8 cellular contexts compared by ENCODE assay signal in the genomic region with DNA sequence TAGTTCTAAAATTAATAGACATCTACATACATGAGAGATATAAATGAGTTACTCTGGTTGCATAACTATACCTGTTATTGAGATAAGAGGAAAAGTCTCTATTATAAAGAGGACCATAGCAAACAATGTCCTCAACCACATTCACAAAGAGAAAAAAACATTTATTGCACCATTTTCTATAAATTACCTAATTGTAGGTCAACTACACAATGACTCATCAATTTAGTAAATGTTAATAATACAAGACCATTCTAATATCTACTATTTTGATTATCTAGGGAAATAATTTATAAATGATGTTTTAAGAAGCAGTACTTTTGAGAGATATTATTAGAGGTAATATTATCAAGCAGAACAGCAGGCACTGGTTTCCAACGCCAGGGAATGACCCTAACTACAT.
"Had no signal": no experiment of that assay in that cellular context is flagged by ENCODE, and none has a peak within 500 bp of the region (broad histone marks: within the 10 kb centered on the region; RNA-seq: fewer than 3 reads in every experiment).

No MANE protein-coding gene starts in this region.

- H3K4me2 ChIP-seq: GM23338, KMS-11 had no signal

- FAIRE-seq: H1, H54, HTR-8/SVneo had no signal

- H3K27ac ChIP-seq: KMS-11 had no signal

- ATAC-seq: GM23338 had no signal

- H3K9ac ChIP-seq: KMS-11 had no signal

- H3K4me3 ChIP-seq: GM23338 had no signal

- DNase-seq: H9, HCEC 1CT, KBM-7 had no signal
